In genomic region chr10:121135512-121135911, GRCh38 we compare ENCODE assay signal across 34 cellular contexts.
"Had no signal": no experiment of that assay in that cellular context is flagged by ENCODE, and none has a peak within 500 bp of the region (broad histone marks: within the 10 kb centered on the region; RNA-seq: fewer than 3 reads in every experiment).

No MANE protein-coding gene starts in this region.

- FAIRE-seq: astrocyte, TTC549 had no signal

- H3K36me3 ChIP-seq: adrenal gland, brain microvascular endothelial cell, breast epithelium had no signal

- H3K9me3 ChIP-seq: adrenal gland, body of pancreas, breast epithelium had no signal

- DNase-seq: activated B cell treated with CpG ODN at 0.5 μM for 24 hours; activated CD4-positive, alpha-beta memory T cell treated with anti-CD3 and anti-CD28 coated beads for 36 hours; activated CD4-positive, alpha-beta T cell treated with anti-CD3 and anti-CD28 coated beads for 4 hours; activated CD4-positive, alpha-beta T cell treated with anti-CD3 and anti-CD28 coated beads, Interleukin-2, amount 10 ng/mL, durations not matched to agents 24 days and 14 days; activated CD4-positive, alpha-beta T cell treated with anti-CD3 and anti-CD28 coated beads, Interleukin-2, amount 50 U/mL, for 1 hour; activated CD4-positive, alpha-beta T cell treated with anti-CD3 and anti-CD28 coated beads, Interleukin-2, amount 50 U/mL, for 4 hours; activated CD4-positive, CD25-positive, alpha-beta regulatory T cell treated with anti-CD3 and anti-CD28 coated beads, Interleukin-2, amount 50 U/mL, for 72 hours; activated CD8-positive, alpha-beta memory T cell treated with anti-CD3 and anti-CD28 coated beads, Interleukin-2, amount 50 U/mL, for 4 hours; activated CD8-positive, alpha-beta T cell treated with anti-CD3 and anti-CD28 coated beads for 36 hours; activated effector memory CD4-positive, alpha-beta T cell treated with anti-CD3 and anti-CD28 coated beads, Interleukin-2, amount 50 U/mL, for 16 hours; activated gamma-delta T cell treated with Interleukin-2 at 50 U/mL for 16 hours; activated naive CD4-positive, alpha-beta T cell; activated naive CD4-positive, alpha-beta T cell treated with anti-CD3 and anti-CD28 coated beads for 36 hours; activated naive CD4-positive, alpha-beta T cell treated with anti-CD3 and anti-CD28 coated beads, Interleukin-2, amount 50 U/mL, for 16 hours; activated naive CD8-positive, alpha-beta T cell treated with anti-CD3 and anti-CD28 coated beads for 36 hours; activated T-cell treated with anti-CD3 and anti-CD28 coated beads for 4 hours; activated T-cell treated with anti-CD3 and anti-CD28 coated beads, Interleukin-2, amount 50 U/mL, for 1 hour; activated T-cell treated with anti-CD3 and anti-CD28 coated beads, Interleukin-2, amount 50 U/mL, for 4 hours; activated T-cell treated with anti-CD3 and anti-CD28 coated beads, Interleukin-2, amount 50 U/mL, for 72 hours; adrenal gland; amniotic stem cell; aorta; body of pancreas; brain microvascular endothelial cell; central memory CD4-positive, alpha-beta T cell; T-helper 1 cell; T-helper 2 cell; T-helper 9 cell had no signal

- H3K27ac ChIP-seq: adrenal gland, body of pancreas, brain microvascular endothelial cell, breast epithelium, VCaP had no signal

- ATAC-seq: activated CD8-positive, alpha-beta T cell treated with anti-CD3 and anti-CD28 coated beads for 36 hours; activated naive CD4-positive, alpha-beta T cell treated with anti-CD3 and anti-CD28 coated beads, Interleukin-2, amount 50 U/mL, for 72 hours; activated T-cell treated with anti-CD3 and anti-CD28 coated beads, Interleukin-2, amount 50 U/mL, for 4 hours; activated T-cell treated with anti-CD3 and anti-CD28 coated beads, Interleukin-2, amount 50 U/mL, for 72 hours; activated T-helper 17 cell treated with anti-CD3 and anti-CD28 coated beads, Interleukin-2, amount 50 U/mL, for 72 hours; body of pancreas had no signal

- H3K4me3 ChIP-seq: adrenal gland, body of pancreas, breast epithelium had no signal

- H3K27me3 ChIP-seq: adrenal gland, body of pancreas, brain microvascular endothelial cell, breast epithelium had no signal

- H3K4me1 ChIP-seq: adrenal gland, body of pancreas, breast epithelium had no signal
